In genomic region chr5:14425581-14425980, GRCh38 we compare ENCODE assay signal across 24 cellular contexts.
"Had no signal": no experiment of that assay in that cellular context is flagged by ENCODE, and none has a peak within 500 bp of the region (broad histone marks: within the 10 kb centered on the region; RNA-seq: fewer than 3 reads in every experiment).

No MANE protein-coding gene starts in this region.

- H3K9me3 ChIP-seq: Peyer's patch, SJCRH30, SK-N-SH had no signal

- H3K9ac ChIP-seq: SK-N-SH had no signal

- H3K9me2 ChIP-seq: SK-N-SH had no signal

- H3K4me2 ChIP-seq: SK-N-SH had no signal

- H3K27me3 Mint-ChIP-seq: activated naive CD4-positive, alpha-beta T cell treated with anti-CD3 and anti-CD28 coated beads, Interleukin-2, amount 50 U/mL, for 24 hours; IgD-negative memory B cell had no signal

- DNase-seq: activated CD4-positive, alpha-beta T cell treated with anti-CD3 and anti-CD28 coated beads for 4 hours; activated CD4-positive, alpha-beta T cell treated with anti-CD3 and anti-CD28 coated beads, Interleukin-2, amount 50 U/mL, for 48 hours; activated effector memory CD4-positive, alpha-beta T cell treated with Interleukin-2 at 50 U/mL for 16 hours; activated naive CD4-positive, alpha-beta T cell; activated T-cell treated with anti-CD3 and anti-CD28 coated beads, Interleukin-2, amount 50 U/mL, for 72 hours; cerebellar nuclear complex; KG1; NCI-H1048; NCI-H1694; NCI-H2029; NCI-H2107; NCI-H446; NCI-H748 treated with DMSO at 0.1 percent for 48 hours; NK-92 treated with Interleukin-12 subunit alpha and Interleukin-12 subunit beta, amount 100 ng/mL, for 24 hours; OCI-M1; Peyer's patch; Right ventricle myocardium superior; SJCRH30; SK-N-SH; T-helper 1 cell; WERI-Rb-1 had no signal

- ATAC-seq: activated T-cell treated with anti-CD3 and anti-CD28 coated beads, Interleukin-2, amount 50 U/mL, for 72 hours had no signal

- H3K4me3 Mint-ChIP-seq: activated naive CD4-positive, alpha-beta T cell treated with anti-CD3 and anti-CD28 coated beads, Interleukin-2, amount 50 U/mL, for 24 hours; IgD-negative memory B cell had no signal

- H3K4me1 ChIP-seq: Peyer's patch had no signal

- H3K27ac Mint-ChIP-seq: activated naive CD4-positive, alpha-beta T cell treated with anti-CD3 and anti-CD28 coated beads, Interleukin-2, amount 50 U/mL, for 24 hours; activated T-cell treated with anti-CD3 and anti-CD28 coated beads, Interleukin-2, amount 50 U/mL, for 72 hours had no signal

- H3K4me1 Mint-ChIP-seq: activated naive CD4-positive, alpha-beta T cell treated with anti-CD3 and anti-CD28 coated beads, Interleukin-2, amount 50 U/mL, for 24 hours; IgD-negative memory B cell had no signal

- H3K4me3 ChIP-seq: Peyer's patch, SJCRH30 had no signal

- H3K36me3 Mint-ChIP-seq: activated naive CD4-positive, alpha-beta T cell treated with anti-CD3 and anti-CD28 coated beads, Interleukin-2, amount 50 U/mL, for 24 hours had no signal

- H3K27me3 ChIP-seq: Peyer's patch, SJCRH30 had no signal

- H3K27ac ChIP-seq: Peyer's patch, RWPE1, SJCRH30, WERI-Rb-1 had no signal

- H3K9me3 Mint-ChIP-seq: activated naive CD4-positive, alpha-beta T cell treated with anti-CD3 and anti-CD28 coated beads, Interleukin-2, amount 50 U/mL, for 24 hours; activated T-cell treated with anti-CD3 and anti-CD28 coated beads, Interleukin-2, amount 50 U/mL, for 72 hours; IgD-negative memory B cell had no signal
